Comparison of ENCODE assay signal across 12 cellular contexts in the genomic region with DNA sequence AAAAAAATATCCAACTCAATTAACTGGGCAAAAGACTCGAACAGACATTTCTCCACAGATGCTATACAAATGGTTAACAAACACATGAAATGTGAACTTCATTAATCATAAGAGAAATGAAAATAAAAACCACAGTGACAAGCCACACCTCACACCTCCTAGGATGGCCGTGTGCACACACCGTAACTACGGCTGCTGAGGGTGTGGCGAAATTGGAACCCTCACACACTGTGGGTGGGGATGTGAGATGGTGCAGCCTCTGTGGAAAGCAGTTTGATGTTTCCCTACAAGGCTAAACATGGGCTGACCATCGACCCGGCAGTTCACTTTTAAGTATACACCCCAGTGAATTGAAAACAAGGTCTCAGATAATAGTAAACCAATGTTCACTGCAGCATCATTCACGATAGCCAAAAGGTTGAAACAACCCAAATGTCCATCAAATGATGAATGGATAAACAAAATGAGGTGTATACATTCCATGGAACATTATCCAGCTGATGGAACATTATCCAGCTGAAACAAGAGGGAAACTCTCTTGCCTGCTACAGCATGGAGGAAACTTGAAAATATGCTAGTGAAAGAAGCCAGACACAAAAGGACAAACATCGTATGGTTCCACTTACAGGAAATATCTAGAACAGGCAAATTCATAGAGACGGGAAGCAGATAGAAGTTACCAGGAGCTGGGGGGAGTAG. TPM values are rescaled to one million over a fixed set of nuclear protein-coding genes. Genes with fewer than 3 reads are reported as not detected.
DNase-seq lines count a peak whose midpoint lies in the region; ATAC-seq and TF ChIP-seq lines count a peak whose summit lies in the region.
"Had no signal": no experiment of that assay in that cellular context is flagged by ENCODE, and none has a peak within 500 bp of the region (broad histone marks: within the 10 kb centered on the region; RNA-seq: fewer than 3 reads in every experiment).

No MANE protein-coding gene starts in this region.

- DNase-seq in CD4-positive, alpha-beta T cell = peak in 5 of 10 experiments; percentile 18 to 41 (median 20)
- peak; percentile 86 for DNase-seq in activated CD8-positive, alpha-beta memory T cell treated with anti-CD3 and anti-CD28 coated beads, Interleukin-2, amount 10 ng/mL, durations not matched to agents 7 days and 5 days
- DNase-seq in naive thymus-derived CD8-positive, alpha-beta T cell = peak in 1 of 10 donors; percentile 22
- DNase-seq in NCI-H2029 treated with DMSO at 0.1 percent for 48 hours (lab: John Stamatoyannopoulos, UW) = no peak
- DNase-seq in NCI-H2081 treated with DMSO at 0.1 percent for 48 hours (lab: John Stamatoyannopoulos, UW) = no peak
- no peak for DNase-seq in UCSD-AML1 (lab: John Stamatoyannopoulos, UW; ENCODE audit: unreplicated experiment)
- no peak for DNase-seq in DMS53 (lab: John Stamatoyannopoulos, UW)
- DNase-seq: KBM-7 had no signal

- H3K4me3 Mint-ChIP-seq in CD4-positive, alpha-beta T cell = peak overlapping the region; percentile 9
- peak overlapping the region; percentile 23 for H3K4me3 Mint-ChIP-seq in activated CD8-positive, alpha-beta memory T cell treated with anti-CD3 and anti-CD28 coated beads, Interleukin-2, amount 10 ng/mL, durations not matched to agents 7 days and 5 days
- H3K4me3 Mint-ChIP-seq in naive thymus-derived CD8-positive, alpha-beta T cell = peak overlapping the region in 7 of 10 donors; percentile 0 to 37 (median 17)

- ATAC-seq in CD4-positive, alpha-beta T cell (ENCODE audit: poor library complexity) = peak; percentile 64
- ATAC-seq in GM21390 (IDR thresholded peaks at IDR 0.05; ENCODE audit: unreplicated experiment) = peak; percentile 73
- ATAC-seq in activated CD8-positive, alpha-beta memory T cell treated with anti-CD3 and anti-CD28 coated beads, Interleukin-2, amount 10 ng/mL, durations not matched to agents 7 days and 5 days = peak; percentile 75
- peak; percentile 39 to 69 for ATAC-seq in naive thymus-derived CD8-positive, alpha-beta T cell

- peaks cover 22% of the 10 kb centered on the region for H3K36me3 Mint-ChIP-seq in CD4-positive, alpha-beta T cell (ENCODE audit: low read depth)
- H3K36me3 Mint-ChIP-seq in activated CD8-positive, alpha-beta memory T cell treated with anti-CD3 and anti-CD28 coated beads, Interleukin-2, amount 10 ng/mL, durations not matched to agents 7 days and 5 days = peaks cover 26% of the 10 kb centered on the region
- peaks cover 0 to 9% (median 0%) of the 10 kb centered on the region in 3 donors for H3K36me3 Mint-ChIP-seq in naive thymus-derived CD8-positive, alpha-beta T cell

- no peaks in the 10 kb centered on the region for H3K9me3 Mint-ChIP-seq in CD4-positive, alpha-beta T cell
- no peaks in the 10 kb centered on the region for H3K9me3 Mint-ChIP-seq in activated CD8-positive, alpha-beta memory T cell treated with anti-CD3 and anti-CD28 coated beads, Interleukin-2, amount 10 ng/mL, durations not matched to agents 7 days and 5 days (ENCODE audit: low read depth)
- H3K9me3 Mint-ChIP-seq in naive thymus-derived CD8-positive, alpha-beta T cell = no peaks in the 10 kb centered on the region

- POLR2A ChIA-PET in CD4-positive, alpha-beta T cell (lab: Charles Lee) = interaction anchor here (3.3 kb wide), 1 partner anchor 32 kb away, joined by 18 read pairs; a partner anchor contains a TSS
- POLR2A ChIA-PET in naive thymus-derived CD8-positive, alpha-beta T cell (lab: Charles Lee) = interaction anchor here (11.6 kb wide), 1 partner anchor 32 kb away, joined by 159 read pairs; a partner anchor contains a TSS

- H3K27ac Mint-ChIP-seq in CD4-positive, alpha-beta T cell = peak overlapping the region; percentile 19
- H3K27ac Mint-ChIP-seq in activated CD8-positive, alpha-beta memory T cell treated with anti-CD3 and anti-CD28 coated beads, Interleukin-2, amount 10 ng/mL, durations not matched to agents 7 days and 5 days = peak overlapping the region; percentile 67
- peak overlapping the region; percentile 4 to 87 (median 54) for H3K27ac Mint-ChIP-seq in naive thymus-derived CD8-positive, alpha-beta T cell

- intact Hi-C loops in CD4-positive, alpha-beta T cell (cut with DNase I, micrococcal nuclease) = no loop called here

- CTCF ChIA-PET in CD4-positive, alpha-beta T cell (lab: Charles Lee) = interaction anchor here (1.0 to 1.5 kb wide), 3 partner anchors 36 to 155 kb away, joined by 3 to 6 read pairs (median 3); no protein-coding TSS in a partner anchor
- CTCF ChIA-PET in activated CD8-positive, alpha-beta memory T cell treated with anti-CD3 and anti-CD28 coated beads, Interleukin-2, amount 10 ng/mL, durations not matched to agents 7 days and 5 days (lab: Charles Lee) = interaction anchor here (1.2 to 20.6 kb wide), 2 partner anchors 38 to 155 kb away, joined by 4 to 621 read pairs; a partner anchor contains a TSS

- TF ChIP-seq CTCF in CD4-positive, alpha-beta T cell (IDR thresholded peaks at IDR 0.05) = no peak

- peak overlapping the region; percentile 14 for H3K27ac ChIP-seq in CD4-positive, alpha-beta T cell (ENCODE audit: low read depth, low read length)
- H3K27ac ChIP-seq: SJSA1, vagina had no signal

- H3K27me3 Mint-ChIP-seq in CD4-positive, alpha-beta T cell = no peaks in the 10 kb centered on the region
- no peaks in the 10 kb centered on the region for H3K27me3 Mint-ChIP-seq in activated CD8-positive, alpha-beta memory T cell treated with anti-CD3 and anti-CD28 coated beads, Interleukin-2, amount 10 ng/mL, durations not matched to agents 7 days and 5 days
- no peaks in the 10 kb centered on the region for H3K27me3 Mint-ChIP-seq in naive thymus-derived CD8-positive, alpha-beta T cell

- peaks cover 73% of the 10 kb centered on the region for H3K4me1 Mint-ChIP-seq in CD4-positive, alpha-beta T cell (ENCODE audit: low read depth)
- peaks cover 77% of the 10 kb centered on the region for H3K4me1 Mint-ChIP-seq in activated CD8-positive, alpha-beta memory T cell treated with anti-CD3 and anti-CD28 coated beads, Interleukin-2, amount 10 ng/mL, durations not matched to agents 7 days and 5 days
- H3K4me1 Mint-ChIP-seq in naive thymus-derived CD8-positive, alpha-beta T cell = peaks cover 41 to 77% (median 75%) of the 10 kb centered on the region in 4 donors

- H3K9me3 ChIP-seq in CD4-positive, alpha-beta T cell (ENCODE audit: control insufficient read depth, low read length) = no peaks in the 10 kb centered on the region
- H3K9me3 ChIP-seq: SJSA1, vagina had no signal

- no peaks in the 10 kb centered on the region for H3K27me3 ChIP-seq in CD4-positive, alpha-beta T cell (ENCODE audit: control insufficient read depth, insufficient read depth, low read length)
- H3K27me3 ChIP-seq: SJSA1, vagina had no signal

RNA-seq across cellular contexts. Expression of a gene that starts 32.2 kb away (rescaled TPM):
- total RNA-seq in CD4-positive, alpha-beta T cell = 100 to 1,000 TPM; 440 to 470 TPM
- 100 to 1,000 TPM; 286 to 338 TPM for total RNA-seq in activated CD8-positive, alpha-beta memory T cell treated with anti-CD3 and anti-CD28 coated beads, Interleukin-2, amount 10 ng/mL, durations not matched to agents 7 days and 5 days
- total RNA-seq in naive thymus-derived CD8-positive, alpha-beta T cell = 100 to 1,000 TPM; 490 to 503 TPM
- polyA plus RNA-seq in naive thymus-derived CD8-positive, alpha-beta T cell = 100 to 1,000 TPM; 131 to 168 (median 149) TPM
- total RNA-seq: bronchial epithelial cell, SJSA1 had no signal
